Comparison of ENCODE assay signal across 2 cellular contexts in the genomic region with DNA sequence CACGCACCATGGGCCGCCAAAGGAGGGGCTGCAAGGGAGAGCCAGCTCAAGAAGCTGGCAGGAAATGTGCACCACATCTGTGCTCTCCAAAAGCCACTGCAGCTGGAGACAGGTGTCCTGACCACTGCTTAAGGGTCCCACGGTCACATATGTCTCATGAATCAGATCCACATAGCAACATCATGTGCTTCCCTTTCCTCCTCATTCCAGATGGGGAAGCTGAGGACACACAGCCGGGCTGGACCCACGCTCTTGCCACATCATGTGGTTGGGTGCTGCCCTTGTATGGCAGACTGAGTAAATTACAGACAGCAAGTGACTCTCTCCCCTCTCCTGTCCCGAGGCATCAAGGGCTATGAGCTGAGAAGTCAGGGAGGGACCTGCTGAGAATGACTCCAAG.
TF ChIP-seq lines count a peak whose summit lies in the region.

No MANE protein-coding gene starts in this region.

TF ChIP-seq in SK-N-SH, 30 proteins besides CTCF, POLR2A, EP300 and RAD21 (continued from another document):
- TF ChIP-seq, protein P1, sequence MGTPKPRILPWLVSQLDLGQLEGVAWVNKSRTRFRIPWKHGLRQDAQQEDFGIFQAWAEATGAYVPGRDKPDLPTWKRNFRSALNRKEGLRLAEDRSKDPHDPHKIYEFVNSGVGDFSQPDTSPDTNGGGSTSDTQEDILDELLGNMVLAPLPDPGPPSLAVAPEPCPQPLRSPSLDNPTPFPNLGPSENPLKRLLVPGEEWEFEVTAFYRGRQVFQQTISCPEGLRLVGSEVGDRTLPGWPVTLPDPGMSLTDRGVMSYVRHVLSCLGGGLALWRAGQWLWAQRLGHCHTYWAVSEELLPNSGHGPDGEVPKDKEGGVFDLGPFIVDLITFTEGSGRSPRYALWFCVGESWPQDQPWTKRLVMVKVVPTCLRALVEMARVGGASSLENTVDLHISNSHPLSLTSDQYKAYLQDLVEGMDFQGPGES (IDR thresholded peaks at IDR 0.05; ENCODE audit: low read depth, low read length), result no peak
- TF ChIP-seq FOXM1 (IDR thresholded peaks at IDR 0.05; ENCODE audit: low read depth) (no peak), FOXJ3 (CRISPR knock-in tag; IDR thresholded peaks at IDR 0.05) (no peak), GABPA (IDR thresholded peaks at IDR 0.05; ENCODE audit: low read depth) (no peak), SMC3 (IDR thresholded peaks at IDR 0.05; ENCODE audit: low read depth, low read length) (no peak)
- TF ChIP-seq, protein P2, sequence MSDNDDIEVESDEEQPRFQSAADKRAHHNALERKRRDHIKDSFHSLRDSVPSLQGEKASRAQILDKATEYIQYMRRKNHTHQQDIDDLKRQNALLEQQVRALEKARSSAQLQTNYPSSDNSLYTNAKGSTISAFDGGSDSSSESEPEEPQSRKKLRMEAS (IDR thresholded peaks at IDR 0.05; ENCODE audit: low read depth), result no peak

TF ChIP-seq in SK-N-SH treated with all-trans-retinoic acid at 6 μM for 48 hours, 23 proteins besides CTCF, POLR2A, EP300 and RAD21 (continued from another document):
- TF ChIP-seq, protein P3, sequence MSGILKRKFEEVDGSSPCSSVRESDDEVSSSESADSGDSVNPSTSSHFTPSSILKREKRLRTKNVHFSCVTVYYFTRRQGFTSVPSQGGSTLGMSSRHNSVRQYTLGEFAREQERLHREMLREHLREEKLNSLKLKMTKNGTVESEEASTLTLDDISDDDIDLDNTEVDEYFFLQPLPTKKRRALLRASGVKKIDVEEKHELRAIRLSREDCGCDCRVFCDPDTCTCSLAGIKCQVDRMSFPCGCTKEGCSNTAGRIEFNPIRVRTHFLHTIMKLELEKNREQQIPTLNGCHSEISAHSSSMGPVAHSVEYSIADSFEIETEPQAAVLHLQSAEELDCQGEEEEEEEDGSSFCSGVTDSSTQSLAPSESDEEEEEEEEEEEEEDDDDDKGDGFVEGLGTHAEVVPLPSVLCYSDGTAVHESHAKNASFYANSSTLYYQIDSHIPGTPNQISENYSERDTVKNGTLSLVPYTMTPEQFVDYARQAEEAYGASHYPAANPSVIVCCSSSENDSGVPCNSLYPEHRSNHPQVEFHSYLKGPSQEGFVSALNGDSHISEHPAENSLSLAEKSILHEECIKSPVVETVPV (CRISPR knock-in tag; IDR thresholded peaks at IDR 0.05), result no peak
- TF ChIP-seq GLIS3 (CRISPR knock-in tag; IDR thresholded peaks at IDR 0.05) (no peak), ZC3H10 (CRISPR knock-in tag; IDR thresholded peaks at IDR 0.05) (no peak), OSR1 (CRISPR knock-in tag; IDR thresholded peaks at IDR 0.05) (no peak)
